Comparison of ENCODE assay signal across 8 cellular contexts in the genomic region with DNA sequence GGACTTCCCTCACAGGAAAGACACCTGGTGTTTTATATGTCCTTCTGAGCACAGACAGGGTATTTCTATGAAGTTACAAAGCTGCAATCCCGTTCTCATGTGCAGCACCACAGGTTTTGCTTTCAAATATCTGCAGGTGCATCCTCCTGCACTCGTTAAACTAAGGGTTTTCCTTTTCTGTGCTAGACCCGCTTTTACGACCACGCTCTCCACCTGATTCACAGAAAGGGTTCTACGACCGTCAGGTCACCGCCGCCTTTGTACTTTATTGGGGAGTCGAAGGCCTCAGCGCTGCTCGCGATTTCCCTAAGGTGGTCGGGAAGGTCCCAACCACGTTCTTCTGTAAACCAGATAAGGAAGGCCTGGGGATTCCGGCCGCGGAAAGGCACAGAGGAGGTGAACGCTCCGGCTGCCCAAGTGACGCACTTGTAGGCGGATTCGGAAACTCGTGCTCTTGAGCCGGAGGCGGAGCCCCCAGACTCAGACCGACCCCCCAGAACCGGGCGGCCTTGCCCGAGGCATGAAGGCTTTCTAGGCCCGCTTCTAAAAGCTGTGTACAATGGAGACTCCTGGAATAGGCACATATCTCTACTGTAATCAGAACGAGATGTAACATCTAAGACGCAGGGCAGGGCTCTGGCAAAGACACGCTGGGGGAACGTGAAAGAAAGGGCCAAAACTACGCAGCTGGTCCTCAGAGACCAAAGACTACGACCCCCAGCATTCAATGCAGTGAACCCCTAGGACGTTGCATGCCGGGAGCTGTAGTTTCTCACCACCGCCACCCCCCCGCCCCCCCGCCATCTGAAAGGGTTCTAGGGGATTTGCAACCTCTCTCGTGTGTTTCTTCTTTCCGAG. TPM values are rescaled to one million over a fixed set of nuclear protein-coding genes. Genes with fewer than 3 reads are reported as not detected.
DNase-seq lines count a peak whose midpoint lies in the region; ATAC-seq and TF ChIP-seq lines count a peak whose summit lies in the region.

No MANE protein-coding gene starts in this region.

- peak; percentile 83 for DNase-seq in CMK (ENCODE audit: low read depth)
- DNase-seq in PC-9: peak in 1 of 2 experiments; percentile 77
- DNase-seq in activated T-cell treated with anti-CD3 and anti-CD28 coated beads, Interleukin-2, amount 50 U/mL, for 4 hours: peak; percentile 76
- DNase-seq in mucosa of gallbladder (ENCODE audit: low spot score): peak; percentile 87
- peak; percentile 66 to 68 for DNase-seq in stimulated activated CD8-positive, alpha-beta memory T cell treated with anti-CD3 and anti-CD28 coated beads, Interleukin-2, amount 100 ng/mL, for 48 hours (ENCODE audit: low read depth in 2 of 2)

- H3K36me3 ChIP-seq in KMS-11 (ENCODE audit: insufficient read depth) (peaks cover 27% of the 10 kb centered on the region; the same call in 1 of the 2 replicates), PC-9 (ENCODE audit: low read depth) (peaks cover 35% of the 10 kb centered on the region), esophagus (ENCODE audit: control insufficient read depth in 2 of 2, insufficient read depth in 2 of 2, low read length in 1 of 2) (peaks cover 2 to 4% of the 10 kb centered on the region in 2 donors)

- no peak overlapping the region for H2AFZ ChIP-seq in KMS-11 (ENCODE audit: low read depth)
- peak overlapping the region; percentile 91 for H2AFZ ChIP-seq in PC-9

- H3K4me2 ChIP-seq in KMS-11 (peak overlapping the region; percentile 99), PC-9 (peak overlapping the region; percentile 87)

- TF ChIP-seq CTCF in KMS-11 (conservative IDR thresholded peaks at IDR 0.05; ENCODE audit: low read depth, low read length) (no peak), PC-9 (conservative IDR thresholded peaks at IDR 0.05) (no peak)

- H3K9me3 Mint-ChIP-seq in activated T-cell treated with anti-CD3 and anti-CD28 coated beads, Interleukin-2, amount 50 U/mL, for 4 hours: no peaks in the 10 kb centered on the region

- TSS peak; percentile 91 for BruUV-seq in PC-9 (replicated peaks; lab: Mats Ljungman, UMichigan)

- H3K79me2 ChIP-seq in KMS-11 (ENCODE audit: insufficient read depth, low read depth): peaks cover 40% of the 10 kb centered on the region
- peaks cover 40% of the 10 kb centered on the region for H3K79me2 ChIP-seq in PC-9 (ENCODE audit: low read depth)

- peak overlapping the region; percentile 91 for H3K4me3 Mint-ChIP-seq in activated T-cell treated with anti-CD3 and anti-CD28 coated beads, Interleukin-2, amount 50 U/mL, for 4 hours

- H4K20me1 ChIP-seq in KMS-11 (ENCODE audit: insufficient read depth) (peaks cover 18% of the 10 kb centered on the region), PC-9 (ENCODE audit: insufficient read depth) (peaks cover 29% of the 10 kb centered on the region)

- peaks cover 23% of the 10 kb centered on the region; the same call in 1 of the 2 replicates for H3F3A ChIP-seq in PC-9 (ENCODE audit: insufficient read depth, low read depth)

- H3K27ac ChIP-seq in KMS-11: peak overlapping the region; percentile 96
- H3K27ac ChIP-seq in PC-9: peak overlapping the region; percentile 82
- peak overlapping the region; percentile 88 to 92 for H3K27ac ChIP-seq in esophagus (ENCODE audit: low read depth in 2 of 2, low read length in 1 of 2)

- POLR2A ChIA-PET in PC-9 (lab: Charles Lee; ENCODE audit: unreplicated experiment): interaction anchor here (0.5 to 0.9 kb wide), 8 partner anchors 20 to 1514 kb away, joined by 3 to 4 read pairs (median 4); a partner anchor contains a TSS

- H3K36me3 Mint-ChIP-seq in activated T-cell treated with anti-CD3 and anti-CD28 coated beads, Interleukin-2, amount 50 U/mL, for 4 hours (ENCODE audit: insufficient read depth): peaks cover 23% of the 10 kb centered on the region

- H3K9me3 ChIP-seq in PC-9 (ENCODE audit: insufficient read depth, low read depth) (no peaks in the 10 kb centered on the region), esophagus (ENCODE audit: control insufficient read depth in 2 of 2, insufficient read depth in 1 of 2, low read depth in 1 of 2, low read length in 1 of 2) (no peaks in the 10 kb centered on the region)

- 0 to 1% methylated on average over 44 of the region's 44 CpGs for WGBS in esophagus, 2 donors

- H3K4me1 ChIP-seq in KMS-11 (ENCODE audit: low read depth, poor library complexity, severe bottlenecking) (peaks cover 66% of the 10 kb centered on the region), PC-9 (replicated peaks; ENCODE audit: insufficient read depth) (peaks cover 30% of the 10 kb centered on the region), esophagus (ENCODE audit: control insufficient read depth in 2 of 2, insufficient read depth in 2 of 2, low read length in 1 of 2) (peaks cover 0 to 2% of the 10 kb centered on the region in 2 donors)

- no peaks in the 10 kb centered on the region for H3K27me3 Mint-ChIP-seq in activated T-cell treated with anti-CD3 and anti-CD28 coated beads, Interleukin-2, amount 50 U/mL, for 4 hours (ENCODE audit: low read depth)

- H3K4me3 ChIP-seq in KMS-11 (IDR thresholded peaks at IDR 0.05; ENCODE audit: insufficient read depth, low read depth, low read length) (no peak overlapping the region), PC-9 (peak overlapping the region; percentile 82), esophagus (ENCODE audit: low read depth in 1 of 2, low read length in 2 of 2) (peak overlapping the region; percentile 57 to 58)

- ATAC-seq in GM21528 (IDR thresholded peaks at IDR 0.05; ENCODE audit: low FRiP score, unreplicated experiment): peak; percentile 25
- ATAC-seq in activated T-cell treated with anti-CD3 and anti-CD28 coated beads, Interleukin-2, amount 50 U/mL, for 4 hours: peak; percentile 54 to 59

- CTCF ChIA-PET in PC-9 (lab: Charles Lee): no interaction called here

- H3K27me3 ChIP-seq in KMS-11 (ENCODE audit: insufficient read depth, low read depth) (no peaks in the 10 kb centered on the region), PC-9 (ENCODE audit: insufficient read depth, low read depth) (no peaks in the 10 kb centered on the region), esophagus (ENCODE audit: control insufficient read depth in 1 of 2, insufficient read depth in 2 of 2, low read length in 2 of 2) (no peaks in the 10 kb centered on the region)

- H3K9ac ChIP-seq in KMS-11: peak overlapping the region; percentile 98

- peaks cover 63% of the 10 kb centered on the region for H3K4me1 Mint-ChIP-seq in activated T-cell treated with anti-CD3 and anti-CD28 coated beads, Interleukin-2, amount 50 U/mL, for 4 hours (ENCODE audit: low read depth)

- intact Hi-C loops in PC-9 (cut with micrococcal nuclease; ENCODE audit: unreplicated experiment): loop anchor here (1.0 to 5.0 kb wide), 2 partner anchors 42 to 88 kb away; a partner anchor contains a TSS

- no peaks in the 10 kb centered on the region for H3K9me2 ChIP-seq in PC-9 (ENCODE audit: insufficient read depth)

RNA-seq across cellular contexts. Expression of a gene that starts 0.9 kb away (rescaled TPM):
- total RNA-seq in PC-9 (2021) (398 and 534 TPM in 2 replicates), mucosa of gallbladder (730 TPM)
- 100 to 1,000 TPM; 422 to 538 (median 503) TPM for total RNA-seq in activated T-cell treated with anti-CD3 and anti-CD28 coated beads, Interleukin-2, amount 50 U/mL, for 4 hours
- polyA plus RNA-seq in esophagus: 100 to 1,000 TPM; 192 to 208 TPM

RNA-seq across cellular contexts. Expression of a gene that starts 36.4 kb away (rescaled TPM):
- total RNA-seq in PC-9 (2021) (17.9 and 21.0 TPM in 2 replicates), mucosa of gallbladder (16.5 TPM)
- 10 to 100 TPM; 49.6 to 58.3 (median 50.0) TPM for total RNA-seq in activated T-cell treated with anti-CD3 and anti-CD28 coated beads, Interleukin-2, amount 50 U/mL, for 4 hours
- polyA plus RNA-seq in esophagus: 10 to 100 TPM; 14.6 to 15.5 TPM
